In genomic region chr20:32702706-32703425, GRCh38 we compare ENCODE assay signal across 13 cellular contexts. TPM values are rescaled to one million over a fixed set of nuclear protein-coding genes. Genes with fewer than 3 reads are reported as not detected.
DNase-seq lines count a peak whose midpoint lies in the region; ATAC-seq, FAIRE-seq and TF ChIP-seq lines count a peak whose summit lies in the region.
"Had no signal": no experiment of that assay in that cellular context is flagged by ENCODE, and none has a peak within 500 bp of the region (broad histone marks: within the 10 kb centered on the region; RNA-seq: fewer than 3 reads in every experiment).

No MANE protein-coding gene starts in this region.

- DNase-seq in COR-L47 (lab: John Stamatoyannopoulos, UW): peak; percentile 91
- DNase-seq in HCT116 (ENCODE audit: low read depth, low spot score): no peak
- DNase-seq in NCI-H2171 treated with DMSO at 0.1 percent for 48 hours (lab: John Stamatoyannopoulos, UW): peak; percentile 76
- DNase-seq in K562 (ENCODE audit: extremely low read depth in 1 of 4, low spot score in 3 of 4): peak in 1 of 4 experiments; percentile 7
- DNase-seq in activated T-cell treated with anti-CD3 and anti-CD28 coated beads, Interleukin-2, amount 50 U/mL, for 72 hours: no peak
- DNase-seq in DMS114 treated with DMSO at 0.1 percent for 48 hours (lab: John Stamatoyannopoulos, UW; ENCODE audit: unreplicated experiment): no peak
- no peak for DNase-seq in CD8-positive, alpha-beta memory T cell
- DNase-seq: activated naive CD4-positive, alpha-beta T cell treated with Interleukin-2 at 50 U/mL for 16 hours; AML-193; NK-92 treated with Interleukin-12 subunit alpha and Interleukin-12 subunit beta, amount 100 ng/mL, for 24 hours had no signal

- RAD21 ChIA-PET in HCT116 (lab: Charles Lee; ENCODE audit: low non-redundant PET in 1 of 2, low total read pairs in 2 of 2, uncharacterized antibody in 2 of 2, unreplicated experiment in 2 of 2): no interaction called here

- H3K9me1 ChIP-seq in K562 (ENCODE audit: control insufficient read depth, insufficient read depth, low read length): no peaks in the 10 kb centered on the region

- BruUV-seq in HCT116 (replicated peaks; lab: Mats Ljungman, UMichigan): TSS peak; percentile 38
- TSS peak; percentile 62 for BruUV-seq in K562 (replicated peaks; lab: Mats Ljungman, UMichigan)

- CTCF ChIA-PET in HCT116 (lab: Charles Lee): interaction anchor here (1.6 kb wide), 1 partner anchor 29 kb away, joined by 5 read pairs; the partner anchor contains the start of gene C20orf203
- CTCF ChIA-PET in K562 (lab: Yijun Ruan, JAX; ENCODE audit: low intra/inter-chr PET ratio): no interaction called here
- CTCF ChIA-PET in CD8-positive, alpha-beta memory T cell (lab: Charles Lee): interaction anchor here (1.5 kb wide), 1 partner anchor 75 kb away, joined by 4 read pairs; no protein-coding TSS in a partner anchor

- intact Hi-C loops in HCT116 (cut with micrococcal nuclease): no loop called here
- intact Hi-C loops in K562 (cut with micrococcal nuclease): no loop called here

- no peak overlapping the region for H3K9ac ChIP-seq in HCT116 (ENCODE audit: low read length)
- H3K9ac ChIP-seq in K562 (ENCODE audit: insufficient read depth in 1 of 2, low read depth in 2 of 2, low read length in 2 of 2): no peak overlapping the region

- no peak for TF ChIP-seq RAD21 in HCT116 (IDR thresholded peaks at IDR 0.05; ENCODE audit: low read depth)
- no peak for TF ChIP-seq RAD21 in K562 (CRISPR knock-in tag; conservative IDR thresholded peaks at IDR 0.05 in 1 of 2, IDR thresholded peaks at IDR 0.05 in 1 of 2)

- H3K27ac ChIP-seq in HCT116 (ENCODE audit: low read depth, low read length): no peak overlapping the region
- no peak overlapping the region for H3K27ac ChIP-seq in K562 (ENCODE audit: extremely low read depth, low read depth, low read length)
- H3K27ac ChIP-seq in CD8-positive, alpha-beta memory T cell (ENCODE audit: low read depth, low read length): no peak overlapping the region

- no peak overlapping the region for H3K4me3 Mint-ChIP-seq in activated T-cell treated with anti-CD3 and anti-CD28 coated beads, Interleukin-2, amount 50 U/mL, for 72 hours
- H3K4me3 Mint-ChIP-seq in CD8-positive, alpha-beta memory T cell: no peak overlapping the region

- 59% methylated on average over 9 of the region's 9 CpGs for WGBS in K562 (ENCODE audit: insufficient coverage, low coverage, missing lambda C conversion rate)

- ATAC-seq in HCT116 (no peak), K562 (peak; percentile 38; the same call in 2 of the 3 replicates), GM21423 (IDR thresholded peaks at IDR 0.05; ENCODE audit: unreplicated experiment) (no peak)
- ATAC-seq in activated T-cell treated with anti-CD3 and anti-CD28 coated beads, Interleukin-2, amount 50 U/mL, for 72 hours (replicated peaks in 1 of 2): no peak

- POLR2A ChIA-PET in HCT116 (lab: Charles Lee) (no interaction called here), K562 (lab: Yijun Ruan, JAX) (interaction anchor here (0.5 kb wide), 1 partner anchor 83 kb away, joined by 3 read pairs; no protein-coding TSS in a partner anchor)
- POLR2A ChIA-PET in CD8-positive, alpha-beta memory T cell (lab: Charles Lee): no interaction called here

- TF ChIP-seq POLR2A in HCT116 (IDR thresholded peaks at IDR 0.05; ENCODE audit: borderline replicate concordance, extremely low read depth, insufficient read depth, insufficient read length) (no peak), K562 (conservative IDR thresholded peaks at IDR 0.05) (no peak)

- no peaks in the 10 kb centered on the region for H3K9me2 ChIP-seq in HCT116 (ENCODE audit: insufficient read depth)

- TF ChIP-seq CTCF in HCT116 (IDR thresholded peaks at IDR 0.05 in 2 of 3, conservative IDR thresholded peaks at IDR 0.05 in 1 of 3; ENCODE audit: borderline replicate concordance in 1 of 3, insufficient read depth in 1 of 3, low read depth in 2 of 3, low read length in 2 of 3): no peak
- no peak for TF ChIP-seq CTCF in K562 (IDR thresholded peaks at IDR 0.05 in 2 of 3, conservative IDR thresholded peaks at IDR 0.05 in 1 of 3; ENCODE audit: insufficient read depth in 2 of 3, low read depth in 1 of 3, low read length in 3 of 3)

- no peak for TF ChIP-seq EP300 in K562 (IDR thresholded peaks at IDR 0.05; ENCODE audit: low read length)

- in situ Hi-C loops in K562 (cut with MboI): no loop called here

- H3K27me3 Mint-ChIP-seq in activated T-cell treated with anti-CD3 and anti-CD28 coated beads, Interleukin-2, amount 50 U/mL, for 72 hours (ENCODE audit: low read depth): no peaks in the 10 kb centered on the region
- H3K27me3 Mint-ChIP-seq in CD8-positive, alpha-beta memory T cell: no peaks in the 10 kb centered on the region

- peaks cover 2% of the 10 kb centered on the region for H3K4me1 Mint-ChIP-seq in activated T-cell treated with anti-CD3 and anti-CD28 coated beads, Interleukin-2, amount 50 U/mL, for 72 hours (ENCODE audit: low read depth)
- no peaks in the 10 kb centered on the region for H3K4me1 Mint-ChIP-seq in CD8-positive, alpha-beta memory T cell

- no peaks in the 10 kb centered on the region for H4K20me1 ChIP-seq in HCT116 (ENCODE audit: insufficient read depth)
- H4K20me1 ChIP-seq in K562 (replicated peaks; ENCODE audit: control insufficient read depth, insufficient read depth, low read length): no peaks in the 10 kb centered on the region

- H3K4me1 ChIP-seq in HCT116 (ENCODE audit: control insufficient read depth in 1 of 2, insufficient read depth in 2 of 2, low read length in 2 of 2) (no peaks in the 10 kb centered on the region), K562 (replicated peaks in 1 of 2; ENCODE audit: control insufficient read depth in 2 of 2, insufficient read depth in 2 of 2, low read length in 2 of 2) (no peaks in the 10 kb centered on the region; a peak in 1 of 5 replicates)
- H3K4me1 ChIP-seq in CD8-positive, alpha-beta memory T cell (ENCODE audit: insufficient read depth, low read length): no peaks in the 10 kb centered on the region

- H2AFZ ChIP-seq in HCT116 (ENCODE audit: low read depth, low read length, poor library complexity, severe bottlenecking): no peak overlapping the region
- H2AFZ ChIP-seq in K562 (ENCODE audit: low read depth, low read length): no peak overlapping the region

- H3K4me2 ChIP-seq in HCT116 (ENCODE audit: low read length) (no peak overlapping the region), K562 (ENCODE audit: insufficient read depth, low read length) (no peak overlapping the region)

- H3K36me3 Mint-ChIP-seq in activated T-cell treated with anti-CD3 and anti-CD28 coated beads, Interleukin-2, amount 50 U/mL, for 72 hours (ENCODE audit: insufficient read depth in 2 of 2): peaks cover 3 to 14% of the 10 kb centered on the region in 2 donors
- peaks cover 3 to 65% (median 15%) of the 10 kb centered on the region in 3 donors for H3K36me3 Mint-ChIP-seq in CD8-positive, alpha-beta memory T cell

- H3K36me3 ChIP-seq in HCT116 (ENCODE audit: control insufficient read depth in 1 of 2, insufficient read depth in 2 of 2, low read length in 2 of 2) (no peaks in the 10 kb centered on the region), K562 (ENCODE audit: control insufficient read depth, insufficient read depth, low read length) (peaks cover 27% of the 10 kb centered on the region; the same call in 2 of the 3 replicates)
- peaks cover 11% of the 10 kb centered on the region for H3K36me3 ChIP-seq in CD8-positive, alpha-beta memory T cell (ENCODE audit: insufficient read depth, low read length)

- H3K9me3 Mint-ChIP-seq in activated T-cell treated with anti-CD3 and anti-CD28 coated beads, Interleukin-2, amount 50 U/mL, for 72 hours: no peaks in the 10 kb centered on the region
- no peaks in the 10 kb centered on the region for H3K9me3 Mint-ChIP-seq in CD8-positive, alpha-beta memory T cell

- H3K27me3 ChIP-seq in HCT116 (ENCODE audit: insufficient read depth, low read length) (no peaks in the 10 kb centered on the region), K562 (ENCODE audit: control insufficient read depth in 2 of 2, insufficient read depth in 2 of 2, low read length in 2 of 2) (no peaks in the 10 kb centered on the region)
- no peaks in the 10 kb centered on the region for H3K27me3 ChIP-seq in CD8-positive, alpha-beta memory T cell (ENCODE audit: insufficient read depth, low read length, poor library complexity, severe bottlenecking)

- H3K27ac Mint-ChIP-seq in activated T-cell treated with anti-CD3 and anti-CD28 coated beads, Interleukin-2, amount 50 U/mL, for 72 hours: no peak overlapping the region
- H3K27ac Mint-ChIP-seq in CD8-positive, alpha-beta memory T cell: peak overlapping the region in 2 of 8 donors; percentile 17 to 50

- H3K9me3 ChIP-seq in HCT116 (ENCODE audit: control insufficient read depth in 1 of 2, insufficient read depth in 1 of 2, low read depth in 1 of 2, low read length in 2 of 2) (no peaks in the 10 kb centered on the region), K562 (replicated peaks; ENCODE audit: control insufficient read depth, insufficient read depth, low read depth, low read length) (no peaks in the 10 kb centered on the region)
- H3K9me3 ChIP-seq in CD8-positive, alpha-beta memory T cell (ENCODE audit: low read length): no peaks in the 10 kb centered on the region

- H3K79me2 ChIP-seq in HCT116 (ENCODE audit: insufficient read depth, low read length) (no peaks in the 10 kb centered on the region), K562 (ENCODE audit: control insufficient read depth, insufficient read depth, low read length) (no peaks in the 10 kb centered on the region)

- FAIRE-seq in K562 (lab: Jason Lieb, UNC): no peak

- no peak overlapping the region for H3K4me3 ChIP-seq in HCT116 (replicated peaks in 1 of 2; ENCODE audit: low read depth in 1 of 2, low read length in 2 of 2)
- no peak overlapping the region for H3K4me3 ChIP-seq in K562
- H3K4me3 ChIP-seq in CD8-positive, alpha-beta memory T cell (ENCODE audit: low read length): no peak overlapping the region

RNA-seq across cellular contexts. Expression of gene C20orf203, which starts 29.1 kb away (rescaled TPM):
- not detected for total RNA-seq in HCT116 (2021; ENCODE audit: unreplicated experiment)
- not detected in 2 replicates for polyA plus RNA-seq in HCT116 (2012)
- 15.7 and 23.6 TPM in 2 replicates for total RNA-seq in K562 (2011; cell fraction: chromatin; rRNA removed; ENCODE audit: low replicate concordance)
- 8.0 and 10.7 TPM in 2 replicates for total RNA-seq in K562 (2011; cell fraction: nucleolus; rRNA removed)
- 19.4 and 25.1 TPM in 2 replicates for total RNA-seq in K562 (2011; cell fraction: nucleoplasm; rRNA removed)
- 0.68 and 0.78 TPM in 2 replicates for total RNA-seq in K562 (2014; rRNA removed)
- 0.48 and 0.62 TPM in 2 replicates for total RNA-seq in K562 (2014; rRNA removed; fragmentation: Illumina TruSeq; extraction: Trizol)
- 0.57 and 0.58 TPM in 2 replicates for total RNA-seq in K562 (2015; rRNA removed; fragmentation: Illumina TruSeq; extraction: Trizol)
- total RNA-seq in K562 (2021): 2.0 and 2.4 TPM in 2 replicates
- polyA plus RNA-seq in K562 (2011; rRNA removed): 0.52 and 1.5 TPM in 2 replicates
- polyA plus RNA-seq in K562 (2011; cell fraction: cytosol; rRNA removed): 0.60 and 1.3 TPM in 2 replicates
- polyA plus RNA-seq in K562 (2011; cell fraction: nucleus; rRNA removed): 3.0 and 4.6 TPM in 2 replicates
- polyA plus RNA-seq in K562 (2012): 0.73 and 1.5 TPM in 2 replicates
- polyA plus RNA-seq in K562 (2014; fragmentation: Illumina TruSeq; extraction: Trizol): 0.58 and 0.68 TPM in 2 replicates
- under 1 TPM; 0.56 to 0.69 TPM for polyA plus RNA-seq in K562 (2014; fragmentation: Nextera tagmentation; extraction: Ambion mirVana)
- 2.0 and 2.3 TPM in 2 replicates for polyA plus RNA-seq in K562 (2014; rRNA removed)
- polyA minus RNA-seq in K562 (2011; rRNA and poly(A)+ RNA removed): 0.21 and 0.72 TPM in 2 replicates
- 0.64 TPM in 1 of 2 replicates, not detected in the other for polyA minus RNA-seq in K562 (2011; cell fraction: cytosol; rRNA and poly(A)+ RNA removed)
- 0.81 and 4.7 TPM in 2 replicates for polyA minus RNA-seq in K562 (2011; cell fraction: nucleus; rRNA and poly(A)+ RNA removed)
- under 1 TPM; 0.16 to 0.17 TPM for total RNA-seq in activated T-cell treated with anti-CD3 and anti-CD28 coated beads, Interleukin-2, amount 50 U/mL, for 72 hours
- not detected for total RNA-seq in CD8-positive, alpha-beta memory T cell
- polyA plus RNA-seq in CD8-positive, alpha-beta memory T cell: not detected
- total RNA-seq: Daoy, SK-MEL-5 had no signal

RNA-seq across cellular contexts. Expression of gene COMMD7, which starts 40.4 kb away (rescaled TPM):
- 13.2 TPM for total RNA-seq in HCT116 (2021; ENCODE audit: unreplicated experiment)
- polyA plus RNA-seq in HCT116 (2012): 11.1 and 15.3 TPM in 2 replicates
- 20.0 and 25.5 TPM in 2 replicates for total RNA-seq in K562 (2011; cell fraction: chromatin; rRNA removed; ENCODE audit: low replicate concordance)
- total RNA-seq in K562 (2011; cell fraction: nucleolus; rRNA removed): 14.6 and 19.0 TPM in 2 replicates
- total RNA-seq in K562 (2011; cell fraction: nucleoplasm; rRNA removed): 18.1 and 26.9 TPM in 2 replicates
- 24.5 and 27.4 TPM in 2 replicates for total RNA-seq in K562 (2014; rRNA removed)
- 33.3 and 34.7 TPM in 2 replicates for total RNA-seq in K562 (2014; rRNA removed; fragmentation: Illumina TruSeq; extraction: Trizol)
- 33.1 and 34.4 TPM in 2 replicates for total RNA-seq in K562 (2015; rRNA removed; fragmentation: Illumina TruSeq; extraction: Trizol)
- total RNA-seq in K562 (2021): 39.8 and 41.5 TPM in 2 replicates
- polyA plus RNA-seq in K562 (2011; rRNA removed): 62.8 and 71.5 TPM in 2 replicates
- 47.9 and 63.7 TPM in 2 replicates for polyA plus RNA-seq in K562 (2011; cell fraction: cytosol; rRNA removed)
- 31.9 and 51.6 TPM in 2 replicates for polyA plus RNA-seq in K562 (2011; cell fraction: nucleus; rRNA removed)
- 52.0 and 91.9 TPM in 2 replicates for polyA plus RNA-seq in K562 (2012)
- polyA plus RNA-seq in K562 (2014; fragmentation: Illumina TruSeq; extraction: Trizol): 58.2 and 69.1 TPM in 2 replicates
- polyA plus RNA-seq in K562 (2014; fragmentation: Nextera tagmentation; extraction: Ambion mirVana): 10 to 100 TPM; 11.9 to 17.0 TPM
- polyA plus RNA-seq in K562 (2014; rRNA removed): 44.5 and 49.7 TPM in 2 replicates
- polyA minus RNA-seq in K562 (2011; rRNA and poly(A)+ RNA removed): 21.4 and 30.4 TPM in 2 replicates
- polyA minus RNA-seq in K562 (2011; cell fraction: cytosol; rRNA and poly(A)+ RNA removed): 16.0 and 16.4 TPM in 2 replicates
- 4.0 and 8.4 TPM in 2 replicates for polyA minus RNA-seq in K562 (2011; cell fraction: nucleus; rRNA and poly(A)+ RNA removed)
- 10 to 100 TPM; 51.8 to 62.0 TPM for total RNA-seq in activated T-cell treated with anti-CD3 and anti-CD28 coated beads, Interleukin-2, amount 50 U/mL, for 72 hours
- 10 to 100 TPM; 33.8 to 35.6 TPM for total RNA-seq in CD8-positive, alpha-beta memory T cell
- polyA plus RNA-seq in CD8-positive, alpha-beta memory T cell: 105 TPM

RNA-seq across cellular contexts. Expression of gene DNMT3B, which starts 59.3 kb away (rescaled TPM):
- total RNA-seq in HCT116 (2021; ENCODE audit: unreplicated experiment): 22.2 TPM
- polyA plus RNA-seq in HCT116 (2012): 11.3 and 12.7 TPM in 2 replicates
- total RNA-seq in K562 (2011; cell fraction: chromatin; rRNA removed; ENCODE audit: low replicate concordance): 81.8 and 85.1 TPM in 2 replicates
- total RNA-seq in K562 (2011; cell fraction: nucleolus; rRNA removed): 51.8 and 54.4 TPM in 2 replicates
- 68.3 and 91.9 TPM in 2 replicates for total RNA-seq in K562 (2011; cell fraction: nucleoplasm; rRNA removed)
- total RNA-seq in K562 (2014; rRNA removed): 49.1 and 53.9 TPM in 2 replicates
- 37.2 and 37.5 TPM in 2 replicates for total RNA-seq in K562 (2014; rRNA removed; fragmentation: Illumina TruSeq; extraction: Trizol)
- 34.4 and 35.3 TPM in 2 replicates for total RNA-seq in K562 (2015; rRNA removed; fragmentation: Illumina TruSeq; extraction: Trizol)
- 69.5 and 74.8 TPM in 2 replicates for total RNA-seq in K562 (2021)
- polyA plus RNA-seq in K562 (2011; rRNA removed): 41.7 and 60.2 TPM in 2 replicates
- polyA plus RNA-seq in K562 (2011; cell fraction: cytosol; rRNA removed): 40.1 and 59.1 TPM in 2 replicates
- 103 and 127 TPM in 2 replicates for polyA plus RNA-seq in K562 (2011; cell fraction: nucleus; rRNA removed)
- polyA plus RNA-seq in K562 (2012): 27.1 and 34.4 TPM in 2 replicates
- polyA plus RNA-seq in K562 (2014; fragmentation: Illumina TruSeq; extraction: Trizol): 61.3 and 64.6 TPM in 2 replicates
- polyA plus RNA-seq in K562 (2014; fragmentation: Nextera tagmentation; extraction: Ambion mirVana): 10 to 100 TPM in 1 of 2 experiments, 1 to 10 TPM in 1; 9.3 to 11.5 TPM
- 55.5 and 57.3 TPM in 2 replicates for polyA plus RNA-seq in K562 (2014; rRNA removed)
- 18.7 and 34.9 TPM in 2 replicates for polyA minus RNA-seq in K562 (2011; rRNA and poly(A)+ RNA removed)
- 35.8 and 43.3 TPM in 2 replicates for polyA minus RNA-seq in K562 (2011; cell fraction: cytosol; rRNA and poly(A)+ RNA removed)
- 25.0 and 26.7 TPM in 2 replicates for polyA minus RNA-seq in K562 (2011; cell fraction: nucleus; rRNA and poly(A)+ RNA removed)
- total RNA-seq in activated T-cell treated with anti-CD3 and anti-CD28 coated beads, Interleukin-2, amount 50 U/mL, for 72 hours: 1 to 10 TPM; 2.6 to 3.2 TPM
- 1 to 10 TPM in 1 of 2 experiments, under 1 TPM in 1; 1.00 to 1.4 TPM for total RNA-seq in CD8-positive, alpha-beta memory T cell
- polyA plus RNA-seq in CD8-positive, alpha-beta memory T cell: 0.22 TPM

Comparison
In these comparisons a context has a peak if more than half of its experiments do, and no peak if none do; other contexts are left out.
1. DNase-seq: peak in COR-L47 (single experiment) and NCI-H2171 treated with DMSO at 0.1 percent for 48 hours (single experiment); none in HCT116 (single experiment), activated T-cell treated with anti-CD3 and anti-CD28 coated beads, Interleukin-2, amount 50 U/mL, for 72 hours (0 of 2), DMS114 treated with DMSO at 0.1 percent for 48 hours (single experiment) and CD8-positive, alpha-beta memory T cell (0 of 5).